In the genomic region with DNA sequence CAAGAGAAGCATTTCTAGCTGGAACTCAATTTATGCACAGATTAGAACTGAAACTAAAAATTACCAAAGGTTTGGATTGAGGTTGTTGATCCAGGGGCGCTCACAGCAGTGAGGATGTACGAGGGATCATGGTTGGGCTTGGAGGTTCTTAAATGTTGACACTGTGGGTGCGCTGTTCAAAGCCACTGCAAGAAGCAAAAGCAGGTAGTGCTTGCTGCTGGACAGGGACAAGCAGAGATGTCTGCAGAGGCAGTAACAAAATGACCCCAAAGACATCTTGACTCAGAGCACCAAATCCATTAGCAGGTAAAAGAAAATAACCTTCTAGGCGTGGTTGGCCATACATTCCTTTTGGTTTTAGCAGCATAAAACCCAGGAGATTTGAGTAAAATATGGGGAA, we compare ENCODE assay signal across 1 cellular context.
TF ChIP-seq lines count a peak whose summit lies in the region.

No MANE protein-coding gene starts in this region.

TF ChIP-seq in GM23338, 12 proteins besides CTCF, POLR2A, EP300 and RAD21 (continued from another document):
- TF ChIP-seq, protein P1, sequence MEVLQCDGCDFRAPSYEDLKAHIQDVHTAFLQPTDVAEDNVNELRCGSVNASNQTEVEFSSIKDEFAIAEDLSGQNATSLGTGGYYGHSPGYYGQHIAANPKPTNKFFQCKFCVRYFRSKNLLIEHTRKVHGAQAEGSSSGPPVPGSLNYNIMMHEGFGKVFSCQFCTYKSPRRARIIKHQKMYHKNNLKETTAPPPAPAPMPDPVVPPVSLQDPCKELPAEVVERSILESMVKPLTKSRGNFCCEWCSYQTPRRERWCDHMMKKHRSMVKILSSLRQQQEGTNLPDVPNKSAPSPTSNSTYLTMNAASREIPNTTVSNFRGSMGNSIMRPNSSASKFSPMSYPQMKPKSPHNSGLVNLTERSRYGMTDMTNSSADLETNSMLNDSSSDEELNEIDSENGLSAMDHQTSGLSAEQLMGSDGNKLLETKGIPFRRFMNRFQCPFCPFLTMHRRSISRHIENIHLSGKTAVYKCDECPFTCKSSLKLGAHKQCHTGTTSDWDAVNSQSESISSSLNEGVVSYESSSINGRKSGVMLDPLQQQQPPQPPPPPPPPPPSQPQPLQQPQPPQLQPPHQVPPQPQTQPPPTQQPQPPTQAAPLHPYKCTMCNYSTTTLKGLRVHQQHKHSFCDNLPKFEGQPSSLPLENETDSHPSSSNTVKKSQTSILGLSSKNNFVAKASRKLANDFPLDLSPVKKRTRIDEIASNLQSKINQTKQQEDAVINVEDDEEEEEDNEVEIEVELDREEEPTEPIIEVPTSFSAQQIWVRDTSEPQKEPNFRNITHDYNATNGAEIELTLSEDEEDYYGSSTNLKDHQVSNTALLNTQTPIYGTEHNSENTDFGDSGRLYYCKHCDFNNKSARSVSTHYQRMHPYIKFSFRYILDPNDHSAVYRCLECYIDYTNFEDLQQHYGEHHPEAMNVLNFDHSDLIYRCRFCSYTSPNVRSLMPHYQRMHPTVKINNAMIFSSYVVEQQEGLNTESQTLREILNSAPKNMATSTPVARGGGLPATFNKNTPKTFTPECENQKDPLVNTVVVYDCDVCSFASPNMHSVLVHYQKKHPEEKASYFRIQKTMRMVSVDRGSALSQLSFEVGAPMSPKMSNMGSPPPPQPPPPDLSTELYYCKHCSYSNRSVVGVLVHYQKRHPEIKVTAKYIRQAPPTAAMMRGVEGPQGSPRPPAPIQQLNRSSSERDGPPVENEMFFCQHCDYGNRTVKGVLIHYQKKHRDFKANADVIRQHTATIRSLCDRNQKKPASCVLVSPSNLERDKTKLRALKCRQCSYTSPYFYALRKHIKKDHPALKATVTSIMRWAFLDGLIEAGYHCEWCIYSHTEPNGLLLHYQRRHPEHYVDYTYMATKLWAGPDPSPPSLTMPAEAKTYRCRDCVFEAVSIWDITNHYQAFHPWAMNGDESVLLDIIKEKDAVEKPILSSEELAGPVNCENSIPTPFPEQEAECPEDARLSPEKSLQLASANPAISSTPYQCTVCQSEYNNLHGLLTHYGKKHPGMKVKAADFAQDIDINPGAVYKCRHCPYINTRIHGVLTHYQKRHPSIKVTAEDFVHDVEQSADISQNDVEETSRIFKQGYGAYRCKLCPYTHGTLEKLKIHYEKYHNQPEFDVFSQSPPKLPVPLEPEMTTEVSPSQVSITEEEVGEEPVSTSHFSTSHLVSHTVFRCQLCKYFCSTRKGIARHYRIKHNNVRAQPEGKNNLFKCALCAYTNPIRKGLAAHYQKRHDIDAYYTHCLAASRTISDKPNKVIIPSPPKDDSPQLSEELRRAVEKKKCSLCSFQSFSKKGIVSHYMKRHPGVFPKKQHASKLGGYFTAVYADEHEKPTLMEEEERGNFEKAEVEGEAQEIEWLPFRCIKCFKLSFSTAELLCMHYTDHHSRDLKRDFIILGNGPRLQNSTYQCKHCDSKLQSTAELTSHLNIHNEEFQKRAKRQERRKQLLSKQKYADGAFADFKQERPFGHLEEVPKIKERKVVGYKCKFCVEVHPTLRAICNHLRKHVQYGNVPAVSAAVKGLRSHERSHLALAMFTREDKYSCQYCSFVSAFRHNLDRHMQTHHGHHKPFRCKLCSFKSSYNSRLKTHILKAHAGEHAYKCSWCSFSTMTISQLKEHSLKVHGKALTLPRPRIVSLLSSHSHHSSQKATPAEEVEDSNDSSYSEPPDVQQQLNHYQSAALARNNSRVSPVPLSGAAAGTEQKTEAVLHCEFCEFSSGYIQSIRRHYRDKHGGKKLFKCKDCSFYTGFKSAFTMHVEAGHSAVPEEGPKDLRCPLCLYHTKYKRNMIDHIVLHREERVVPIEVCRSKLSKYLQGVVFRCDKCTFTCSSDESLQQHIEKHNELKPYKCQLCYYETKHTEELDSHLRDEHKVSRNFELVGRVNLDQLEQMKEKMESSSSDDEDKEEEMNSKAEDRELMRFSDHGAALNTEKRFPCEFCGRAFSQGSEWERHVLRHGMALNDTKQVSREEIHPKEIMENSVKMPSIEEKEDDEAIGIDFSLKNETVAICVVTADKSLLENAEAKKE (CRISPR knock-in tag; IDR thresholded peaks at IDR 0.05): no peak
- TF ChIP-seq, protein P2, sequence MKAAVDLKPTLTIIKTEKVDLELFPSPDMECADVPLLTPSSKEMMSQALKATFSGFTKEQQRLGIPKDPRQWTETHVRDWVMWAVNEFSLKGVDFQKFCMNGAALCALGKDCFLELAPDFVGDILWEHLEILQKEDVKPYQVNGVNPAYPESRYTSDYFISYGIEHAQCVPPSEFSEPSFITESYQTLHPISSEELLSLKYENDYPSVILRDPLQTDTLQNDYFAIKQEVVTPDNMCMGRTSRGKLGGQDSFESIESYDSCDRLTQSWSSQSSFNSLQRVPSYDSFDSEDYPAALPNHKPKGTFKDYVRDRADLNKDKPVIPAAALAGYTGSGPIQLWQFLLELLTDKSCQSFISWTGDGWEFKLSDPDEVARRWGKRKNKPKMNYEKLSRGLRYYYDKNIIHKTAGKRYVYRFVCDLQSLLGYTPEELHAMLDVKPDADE (IDR thresholded peaks at IDR 0.05): no peak
- TF ChIP-seq CREB1 (CRISPR knock-in tag; IDR thresholded peaks at IDR 0.05; ENCODE audit: low read depth): no peak
- TF ChIP-seq, protein P3, sequence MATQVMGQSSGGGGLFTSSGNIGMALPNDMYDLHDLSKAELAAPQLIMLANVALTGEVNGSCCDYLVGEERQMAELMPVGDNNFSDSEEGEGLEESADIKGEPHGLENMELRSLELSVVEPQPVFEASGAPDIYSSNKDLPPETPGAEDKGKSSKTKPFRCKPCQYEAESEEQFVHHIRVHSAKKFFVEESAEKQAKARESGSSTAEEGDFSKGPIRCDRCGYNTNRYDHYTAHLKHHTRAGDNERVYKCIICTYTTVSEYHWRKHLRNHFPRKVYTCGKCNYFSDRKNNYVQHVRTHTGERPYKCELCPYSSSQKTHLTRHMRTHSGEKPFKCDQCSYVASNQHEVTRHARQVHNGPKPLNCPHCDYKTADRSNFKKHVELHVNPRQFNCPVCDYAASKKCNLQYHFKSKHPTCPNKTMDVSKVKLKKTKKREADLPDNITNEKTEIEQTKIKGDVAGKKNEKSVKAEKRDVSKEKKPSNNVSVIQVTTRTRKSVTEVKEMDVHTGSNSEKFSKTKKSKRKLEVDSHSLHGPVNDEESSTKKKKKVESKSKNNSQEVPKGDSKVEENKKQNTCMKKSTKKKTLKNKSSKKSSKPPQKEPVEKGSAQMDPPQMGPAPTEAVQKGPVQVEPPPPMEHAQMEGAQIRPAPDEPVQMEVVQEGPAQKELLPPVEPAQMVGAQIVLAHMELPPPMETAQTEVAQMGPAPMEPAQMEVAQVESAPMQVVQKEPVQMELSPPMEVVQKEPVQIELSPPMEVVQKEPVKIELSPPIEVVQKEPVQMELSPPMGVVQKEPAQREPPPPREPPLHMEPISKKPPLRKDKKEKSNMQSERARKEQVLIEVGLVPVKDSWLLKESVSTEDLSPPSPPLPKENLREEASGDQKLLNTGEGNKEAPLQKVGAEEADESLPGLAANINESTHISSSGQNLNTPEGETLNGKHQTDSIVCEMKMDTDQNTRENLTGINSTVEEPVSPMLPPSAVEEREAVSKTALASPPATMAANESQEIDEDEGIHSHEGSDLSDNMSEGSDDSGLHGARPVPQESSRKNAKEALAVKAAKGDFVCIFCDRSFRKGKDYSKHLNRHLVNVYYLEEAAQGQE (IDR thresholded peaks at IDR 0.05; ENCODE audit: unreplicated experiment): no peak
